In the genomic region with DNA sequence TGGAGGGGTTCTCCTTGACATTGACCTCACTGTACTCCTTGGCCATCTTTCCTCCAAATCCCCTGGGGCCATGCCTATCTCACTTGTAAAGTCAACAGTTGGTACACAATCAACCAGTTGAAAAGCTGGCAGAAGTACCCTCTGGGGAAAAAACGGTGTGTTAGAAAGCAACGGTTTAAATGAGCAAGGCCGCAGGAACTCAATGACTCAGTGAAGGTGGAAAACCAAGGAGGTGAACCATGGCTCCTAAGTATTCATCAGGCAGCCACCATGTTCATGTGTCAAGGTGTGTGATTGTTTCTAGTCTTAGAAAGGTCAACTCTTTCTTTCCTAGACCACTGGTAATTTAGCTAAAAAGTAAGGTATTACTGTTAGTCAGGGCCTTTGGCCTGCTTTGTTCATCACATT, we compare ENCODE assay signal across 10 cellular contexts.
DNase-seq lines count a peak whose midpoint lies in the region; ATAC-seq and TF ChIP-seq lines count a peak whose summit lies in the region.
"Had no signal": no experiment of that assay in that cellular context is flagged by ENCODE, and none has a peak within 500 bp of the region (broad histone marks: within the 10 kb centered on the region; RNA-seq: fewer than 3 reads in every experiment).

No MANE protein-coding gene starts in this region.

- H3K4me1 ChIP-seq in tibial artery, result no peaks in the 10 kb centered on the region

- H3K36me3 Mint-ChIP-seq in activated CD4-positive, alpha-beta memory T cell treated with anti-CD3 and anti-CD28 coated beads for 36 hours, result peaks cover 11% of the 10 kb centered on the region
- H3K36me3 Mint-ChIP-seq: WTC11 had no signal

- peak; percentile 70 for DNase-seq in activated CD4-positive, alpha-beta memory T cell treated with anti-CD3 and anti-CD28 coated beads for 36 hours
- peak; percentile 71 for DNase-seq in stimulated activated CD4-positive, alpha-beta T cell treated with anti-CD3 and anti-CD28 coated beads, Interleukin-1b, Interleukin-23, amount 100 ng/mL, for 48 hours
- DNase-seq in effector CD4-positive, alpha-beta T cell, result no peak
- DNase-seq in tibial artery, result no peak
- no peak for DNase-seq in LoVo (ENCODE audit: low spot score)
- no peak for DNase-seq in dermis blood vessel endothelial cell

- no peak for TF ChIP-seq CTCF in tibial artery (IDR thresholded peaks at IDR 0.05)

- no peaks in the 10 kb centered on the region for H3K27me3 Mint-ChIP-seq in activated CD4-positive, alpha-beta memory T cell treated with anti-CD3 and anti-CD28 coated beads for 36 hours

- POLR2A ChIA-PET in activated CD4-positive, alpha-beta memory T cell treated with anti-CD3 and anti-CD28 coated beads for 36 hours (lab: Charles Lee), result interaction anchor here (0.7 to 2.3 kb wide), 14 partner anchors 87 to 185 kb away, joined by 3 to 33 read pairs (median 7); no protein-coding TSS in a partner anchor

- H3K4me1 Mint-ChIP-seq in activated CD4-positive, alpha-beta memory T cell treated with anti-CD3 and anti-CD28 coated beads for 36 hours (ENCODE audit: low read depth), result peaks cover 63% of the 10 kb centered on the region

- no peaks in the 10 kb centered on the region for H3K9me3 ChIP-seq in tibial artery
- H3K9me3 ChIP-seq: thoracic aorta had no signal

- H3K36me3 ChIP-seq in tibial artery, result no peaks in the 10 kb centered on the region
- H3K36me3 ChIP-seq: thoracic aorta had no signal

- no peak overlapping the region for H3K4me3 Mint-ChIP-seq in activated CD4-positive, alpha-beta memory T cell treated with anti-CD3 and anti-CD28 coated beads for 36 hours
- H3K4me3 Mint-ChIP-seq: WTC11 had no signal

- H3K4me3 ChIP-seq in tibial artery, result no peak overlapping the region
- H3K4me3 ChIP-seq: thoracic aorta had no signal

- H3K27me3 ChIP-seq in tibial artery, result no peaks in the 10 kb centered on the region

- ATAC-seq in GM19463 (IDR thresholded peaks at IDR 0.05; ENCODE audit: unreplicated experiment) (peak; percentile 24), HG02885 (IDR thresholded peaks at IDR 0.05; ENCODE audit: poor library complexity, unreplicated experiment) (peak; percentile 13)
- ATAC-seq: WTC11 had no signal

- CTCF ChIA-PET in activated CD4-positive, alpha-beta memory T cell treated with anti-CD3 and anti-CD28 coated beads for 36 hours (lab: Charles Lee), result interaction anchor here (1.0 to 2.3 kb wide), 5 partner anchors 90 to 202 kb away, joined by 3 to 10 read pairs (median 3); no protein-coding TSS in a partner anchor

- H3K9me3 Mint-ChIP-seq in activated CD4-positive, alpha-beta memory T cell treated with anti-CD3 and anti-CD28 coated beads for 36 hours, result no peaks in the 10 kb centered on the region
- H3K9me3 Mint-ChIP-seq: WTC11 had no signal

- intact Hi-C loops in activated CD4-positive, alpha-beta memory T cell treated with anti-CD3 and anti-CD28 coated beads for 36 hours (cut with micrococcal nuclease), result loop anchor here (1.0 to 10.0 kb wide), 12 partner anchors 25 to 1499 kb away; a partner anchor contains a TSS
- intact Hi-C loops in tibial artery (cut with DNase I; ENCODE audit: low total_unique reads), result no loop called here

- H3K27ac Mint-ChIP-seq in activated CD4-positive, alpha-beta memory T cell treated with anti-CD3 and anti-CD28 coated beads for 36 hours, result peak overlapping the region; percentile 93
- H3K27ac Mint-ChIP-seq: WTC11 had no signal

- no peak overlapping the region for H3K27ac ChIP-seq in tibial artery
- H3K27ac ChIP-seq: thoracic aorta had no signal

Comparison
In these comparisons a context has a peak if more than half of its experiments do, and no peak if none do; other contexts are left out.
1. DNase-seq: peak in activated CD4-positive, alpha-beta memory T cell treated with anti-CD3 and anti-CD28 coated beads for 36 hours (single experiment) and stimulated activated CD4-positive, alpha-beta T cell treated with anti-CD3 and anti-CD28 coated beads, Interleukin-1b, Interleukin-23, amount 100 ng/mL, for 48 hours (single experiment); none in effector CD4-positive, alpha-beta T cell (single experiment), tibial artery (0 of 2), LoVo (single experiment) and dermis blood vessel endothelial cell (single experiment).